In the genomic region with DNA sequence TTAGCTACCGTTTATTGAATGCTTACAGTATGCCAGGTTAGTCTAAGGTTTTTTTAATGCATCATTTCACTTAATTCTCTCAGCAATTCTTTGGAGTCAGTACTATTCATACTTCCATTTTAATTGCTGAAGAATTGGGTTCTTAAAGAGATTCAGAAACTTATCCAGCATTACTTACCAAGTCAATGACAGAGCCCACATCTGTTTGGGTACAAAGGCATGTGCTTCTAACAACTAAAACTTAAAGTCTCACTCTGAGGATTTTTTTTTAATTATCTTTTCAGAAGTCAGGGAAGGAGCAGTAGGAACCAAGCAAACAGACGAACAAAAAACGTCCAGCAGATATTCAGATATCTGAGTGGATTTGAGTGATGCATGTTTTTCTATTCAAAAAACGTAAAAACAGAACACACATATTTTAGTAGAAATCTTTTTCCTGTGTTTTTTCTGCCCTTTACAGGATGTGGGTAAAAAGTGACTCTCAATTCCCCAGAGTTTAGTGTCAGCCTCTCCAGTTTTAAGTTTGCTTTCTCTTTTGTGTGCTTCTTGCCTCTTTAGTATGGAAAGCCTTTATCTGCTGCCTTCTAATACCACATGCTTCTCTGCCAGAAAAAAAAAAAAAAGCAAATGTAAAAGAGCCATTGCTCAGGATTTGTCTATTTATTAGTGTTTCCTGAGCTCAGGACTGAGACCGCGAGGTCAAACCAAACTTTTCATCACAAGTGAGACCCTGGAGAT, we compare ENCODE assay signal across 8 cellular contexts.
DNase-seq lines count a peak whose midpoint lies in the region; ATAC-seq lines count a peak whose summit lies in the region.

No MANE protein-coding gene starts in this region.

- intact Hi-C loops in Right ventricle myocardium superior (cut with DNase I): no loop called here
- intact Hi-C loops in cardiac septum (cut with DNase I): no loop called here

- ATAC-seq in Right ventricle myocardium superior (ENCODE audit: poor library complexity) (peak; percentile 56), HG03139 (IDR thresholded peaks at IDR 0.05; ENCODE audit: unreplicated experiment) (peak; percentile 90)

- no peak for DNase-seq in Right ventricle myocardium superior
- DNase-seq in cardiac septum (ENCODE audit: low spot score): no peak
- no peak for DNase-seq in caudate nucleus (lab: John Stamatoyannopoulos, UW)
- DNase-seq in NCI-H146 treated with DMSO at 0.1 percent for 48 hours (lab: John Stamatoyannopoulos, UW; ENCODE audit: unreplicated experiment): no peak
- DNase-seq in A172 (ENCODE audit: low spot score): no peak
- no peak for DNase-seq in NCI-H1930 (lab: John Stamatoyannopoulos, UW)
- DNase-seq in stimulated activated CD4-positive, alpha-beta T cell treated with anti-CD3 and anti-CD28 coated beads, Interleukin-1b, Interleukin-23, amount 100 ng/mL, for 48 hours: no peak

- peak overlapping the region; percentile 52 for H3K27ac ChIP-seq in caudate nucleus (ENCODE audit: low read depth, low read length)
